Comparison of ENCODE assay signal across 8 cellular contexts in genomic region chr1:178727014-178727895, GRCh38. TPM values are rescaled to one million over a fixed set of nuclear protein-coding genes. Genes with fewer than 3 reads are reported as not detected.
DNase-seq lines count a peak whose midpoint lies in the region; ATAC-seq and TF ChIP-seq lines count a peak whose summit lies in the region.

No MANE protein-coding gene starts in this region.

- peaks cover 2 to 7% of the 10 kb centered on the region in 2 donors for H3K36me3 Mint-ChIP-seq in activated T-cell treated with anti-CD3 and anti-CD28 coated beads, Interleukin-2, amount 50 U/mL, for 72 hours (ENCODE audit: insufficient read depth in 2 of 2)
- peaks cover 22 to 26% of the 10 kb centered on the region in 2 donors for H3K36me3 Mint-ChIP-seq in stimulated activated naive B cell treated with anti-CD40 and anti-IgM and Interleukin-4, amounts not matched to agents 10 μg/mL and 1 μg/mL and 100 μg/mL, for 72 hours

- no peak for ATAC-seq in activated T-cell treated with anti-CD3 and anti-CD28 coated beads, Interleukin-2, amount 50 U/mL, for 72 hours (replicated peaks in 1 of 2)
- no peak for ATAC-seq in stimulated activated naive B cell treated with anti-CD40 and anti-IgM and Interleukin-4, amounts not matched to agents 10 μg/mL and 1 μg/mL and 100 μg/mL, for 72 hours (replicated peaks)

- H3K4me3 Mint-ChIP-seq in activated T-cell treated with anti-CD3 and anti-CD28 coated beads, Interleukin-2, amount 50 U/mL, for 72 hours: peak overlapping the region; percentile 76 to 81
- peak overlapping the region; percentile 80 to 96 for H3K4me3 Mint-ChIP-seq in stimulated activated naive B cell treated with anti-CD40 and anti-IgM and Interleukin-4, amounts not matched to agents 10 μg/mL and 1 μg/mL and 100 μg/mL, for 72 hours

- DNase-seq in activated T-cell treated with anti-CD3 and anti-CD28 coated beads, Interleukin-2, amount 50 U/mL, for 72 hours: no peak
- no peak for DNase-seq in activated T-cell treated with anti-CD3 and anti-CD28 coated beads for 4 hours
- DNase-seq in stimulated activated naive B cell treated with anti-CD40 and anti-IgM and Interleukin-4, amounts not matched to agents 10 μg/mL and 1 μg/mL and 100 μg/mL, for 72 hours: no peak
- DNase-seq in SHP77 treated with DMSO at 0.1 percent for 48 hours (lab: John Stamatoyannopoulos, UW): no peak
- DNase-seq in medulla oblongata (ENCODE audit: extremely low spot score): no peak
- no peak for DNase-seq in inferior parietal cortex (ENCODE audit: extremely low spot score)

- peaks cover 10% of the 10 kb centered on the region for H3K27me3 ChIP-seq in iPS-18a (ENCODE audit: control insufficient read depth, insufficient read depth, low read length)

- peak overlapping the region; percentile 81 for H3K4me3 ChIP-seq in WI38 (ENCODE audit: low read depth, low read length)
- H3K4me3 ChIP-seq in iPS-18a (ENCODE audit: low read length): peak overlapping the region; percentile 97

- no peaks in the 10 kb centered on the region for H3K27me3 Mint-ChIP-seq in activated T-cell treated with anti-CD3 and anti-CD28 coated beads, Interleukin-2, amount 50 U/mL, for 72 hours (ENCODE audit: low read depth)
- no peaks in the 10 kb centered on the region for H3K27me3 Mint-ChIP-seq in stimulated activated naive B cell treated with anti-CD40 and anti-IgM and Interleukin-4, amounts not matched to agents 10 μg/mL and 1 μg/mL and 100 μg/mL, for 72 hours

- H3K4me1 Mint-ChIP-seq in activated T-cell treated with anti-CD3 and anti-CD28 coated beads, Interleukin-2, amount 50 U/mL, for 72 hours (ENCODE audit: low read depth): peaks cover 18% of the 10 kb centered on the region
- H3K4me1 Mint-ChIP-seq in stimulated activated naive B cell treated with anti-CD40 and anti-IgM and Interleukin-4, amounts not matched to agents 10 μg/mL and 1 μg/mL and 100 μg/mL, for 72 hours: peaks cover 20 to 51% of the 10 kb centered on the region in 2 donors

- peaks cover 22% of the 10 kb centered on the region for H3K4me1 ChIP-seq in iPS-18a (ENCODE audit: control insufficient read depth, low read depth, low read length)

- H3K36me3 ChIP-seq in iPS-18a (ENCODE audit: control insufficient read depth, low read depth, low read length): no peaks in the 10 kb centered on the region

- no peak for TF ChIP-seq CTCF in WI38 (IDR thresholded peaks at IDR 0.05; ENCODE audit: low read depth, low read length)

- no peaks in the 10 kb centered on the region for H3K9me3 ChIP-seq in iPS-18a (ENCODE audit: control insufficient read depth, low read depth, low read length)

- H3K9me3 Mint-ChIP-seq in activated T-cell treated with anti-CD3 and anti-CD28 coated beads, Interleukin-2, amount 50 U/mL, for 72 hours: peaks cover 2% of the 10 kb centered on the region in 2 donors
- H3K9me3 Mint-ChIP-seq in stimulated activated naive B cell treated with anti-CD40 and anti-IgM and Interleukin-4, amounts not matched to agents 10 μg/mL and 1 μg/mL and 100 μg/mL, for 72 hours: peaks cover 5 to 9% of the 10 kb centered on the region in 2 donors

- no peak overlapping the region for H3K27ac ChIP-seq in iPS-18a (ENCODE audit: low read length)

- no peak overlapping the region for H3K27ac Mint-ChIP-seq in activated T-cell treated with anti-CD3 and anti-CD28 coated beads, Interleukin-2, amount 50 U/mL, for 72 hours
- peak overlapping the region; percentile 75 for H3K27ac Mint-ChIP-seq in stimulated activated naive B cell treated with anti-CD40 and anti-IgM and Interleukin-4, amounts not matched to agents 10 μg/mL and 1 μg/mL and 100 μg/mL, for 72 hours

- H3K9ac ChIP-seq in iPS-18a (ENCODE audit: low read length): no peak overlapping the region

RNA-seq across cellular contexts. Expression of gene RALGPS2, which starts 2.2 kb away (rescaled TPM):
- total RNA-seq in activated T-cell treated with anti-CD3 and anti-CD28 coated beads, Interleukin-2, amount 50 U/mL, for 72 hours: 10 to 100 TPM in 1 of 2 donors, 1 to 10 TPM in 1; 7.8 to 16.5 TPM
